Comparison of ENCODE assay signal across 13 cellular contexts in the genomic region with DNA sequence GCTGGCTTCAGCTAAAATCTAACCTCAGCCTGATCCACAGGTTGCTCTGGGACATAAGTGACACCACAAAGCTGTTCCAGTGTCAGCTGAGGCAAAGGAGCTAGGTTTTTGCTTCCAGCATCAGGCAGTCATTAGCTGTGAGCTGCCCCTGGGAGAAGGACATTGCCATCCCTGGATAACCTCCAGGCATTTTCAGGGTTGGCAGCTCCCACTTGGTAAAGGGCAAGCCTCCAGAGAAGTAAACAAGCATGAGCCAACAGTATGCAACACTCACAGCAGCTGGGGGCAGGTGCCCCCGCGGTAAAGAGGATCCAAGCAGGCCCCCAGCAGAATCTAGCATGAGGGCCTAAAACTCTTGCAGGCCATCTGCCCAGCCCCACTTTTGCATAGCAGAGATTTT.
A peak's percentile ranks its signal among the peaks of the same experiment; 100 is the strongest.
DNase-seq lines count a peak whose midpoint lies in the region; ATAC-seq and TF ChIP-seq lines count a peak whose summit lies in the region.
"Had no signal": no experiment of that assay in that cellular context is flagged by ENCODE, and none has a peak within 500 bp of the region (broad histone marks: within the 10 kb centered on the region; RNA-seq: fewer than 3 reads in every experiment).

No MANE protein-coding gene starts in this region.

- H3K4me3 ChIP-seq in Panc1 (ENCODE audit: low read depth in 2 of 2, low read length in 2 of 2) = no peak overlapping the region
- no peak overlapping the region for H3K4me3 ChIP-seq in heart left ventricle
- no peak overlapping the region for H3K4me3 ChIP-seq in rectal smooth muscle tissue (ENCODE audit: low read length)
- H3K4me3 ChIP-seq: mucosa of descending colon had no signal

- intact Hi-C loops in Panc1 (cut with micrococcal nuclease; ENCODE audit: unreplicated experiment) (no loop called here), heart left ventricle (cut with DNase I) (no loop called here)

- H3K9ac ChIP-seq in rectal smooth muscle tissue (ENCODE audit: low read length) = no peak overlapping the region

- WGBS in heart left ventricle, 4 donors = 30 to 42% (median 34%) methylated on average over 2 of the region's 2 CpGs

- ATAC-seq in Panc1 (peak; percentile 79), heart left ventricle (peak; percentile 88 to 95 (median 94))
- ATAC-seq: mucosa of descending colon had no signal

- POLR2A ChIA-PET in Panc1 (lab: Charles Lee) = no interaction called here

- TF ChIP-seq POLR2A in heart left ventricle (IDR thresholded peaks at IDR 0.05) = no peak

- peak overlapping the region; percentile 82 for H3K27ac ChIP-seq in Panc1 (ENCODE audit: low read length)
- peak overlapping the region in 11 of 12 donors; percentile 50 to 88 (median 78) for H3K27ac ChIP-seq in heart left ventricle
- peak overlapping the region; percentile 1 for H3K27ac ChIP-seq in rectal smooth muscle tissue (ENCODE audit: low read depth, low read length)

- H3K4me1 ChIP-seq in Panc1 (ENCODE audit: control insufficient read depth, insufficient read depth, low read length) (peaks cover 30% of the 10 kb centered on the region), heart left ventricle (peaks cover 0 to 30% (median 17%) of the 10 kb centered on the region in 12 donors), rectal smooth muscle tissue (ENCODE audit: control insufficient read depth, insufficient read depth, low read length) (no peaks in the 10 kb centered on the region)

- CTCF ChIA-PET in Panc1 (lab: Charles Lee) = no interaction called here

- DNase-seq in H4 (ENCODE audit: low spot score) (peak; percentile 41), Panc1 (ENCODE audit: low read depth, low spot score) (no peak), heart left ventricle (peak in 4 of 5 donors; percentile 57 to 69 (median 62)), NCI-H526 (lab: John Stamatoyannopoulos, UW) (no peak), occipital lobe (lab: John Stamatoyannopoulos, UW) (no peak), COR-L47 (lab: John Stamatoyannopoulos, UW) (no peak)
- DNase-seq in NK-92 treated with Interleukin-12 subunit alpha and Interleukin-12 subunit beta, amount 100 ng/mL, for 24 hours (lab: John Stamatoyannopoulos, UW) = no peak
- DNase-seq: activated naive CD4-positive, alpha-beta T cell treated with anti-CD3 and anti-CD28 coated beads, Interleukin-2, amount 10 ng/mL, durations not matched to agents 7 days and 5 days; cerebellar nuclear complex; H7; mucosa of descending colon; SHP77 had no signal

- in situ Hi-C loops in Panc1 (cut with HindIII; ENCODE audit: low pct_unique_long_range_greater_than_20kb, low sequenced_read_pairs) = no loop called here

- H3K36me3 ChIP-seq in Panc1 (ENCODE audit: control insufficient read depth, insufficient read depth, low read length) (no peaks in the 10 kb centered on the region), heart left ventricle (no peaks in the 10 kb centered on the region), rectal smooth muscle tissue (ENCODE audit: control insufficient read depth, insufficient read depth, low read length) (no peaks in the 10 kb centered on the region)

- no peaks in the 10 kb centered on the region for H3K9me3 ChIP-seq in Panc1 (ENCODE audit: control insufficient read depth, insufficient read depth, low read depth, low read length)
- H3K9me3 ChIP-seq in heart left ventricle = no peaks in the 10 kb centered on the region
- H3K9me3 ChIP-seq: mucosa of descending colon had no signal

- TF ChIP-seq CTCF in Panc1 (IDR thresholded peaks at IDR 0.05) (no peak), heart left ventricle (IDR thresholded peaks at IDR 0.05) (no peak)

- H3K27me3 ChIP-seq in Panc1 (ENCODE audit: control insufficient read depth, insufficient read depth, low read length) = no peaks in the 10 kb centered on the region
- H3K27me3 ChIP-seq in heart left ventricle = no peaks in the 10 kb centered on the region
- no peaks in the 10 kb centered on the region for H3K27me3 ChIP-seq in rectal smooth muscle tissue (ENCODE audit: control insufficient read depth, insufficient read depth, low read length)

- no TSS peak for BruUV-seq in Panc1 (replicated peaks; lab: Mats Ljungman, UMichigan)

Comparison
In these comparisons a context has a peak if more than half of its experiments do, and no peak if none do; other contexts are left out.
1. DNase-seq: peak in H4 (single experiment) and heart left ventricle (4 of 5); none in Panc1 (single experiment), NCI-H526 (0 of 2), occipital lobe (single experiment), COR-L47 (single experiment) and NK-92 treated with Interleukin-12 subunit alpha and Interleukin-12 subunit beta, amount 100 ng/mL, for 24 hours (single experiment).
2. H3K27ac ChIP-seq: peak in every context shown above with its lines; median percentile 82 in Panc1; 78 in heart left ventricle; 1 in rectal smooth muscle tissue.